In the genomic region with DNA sequence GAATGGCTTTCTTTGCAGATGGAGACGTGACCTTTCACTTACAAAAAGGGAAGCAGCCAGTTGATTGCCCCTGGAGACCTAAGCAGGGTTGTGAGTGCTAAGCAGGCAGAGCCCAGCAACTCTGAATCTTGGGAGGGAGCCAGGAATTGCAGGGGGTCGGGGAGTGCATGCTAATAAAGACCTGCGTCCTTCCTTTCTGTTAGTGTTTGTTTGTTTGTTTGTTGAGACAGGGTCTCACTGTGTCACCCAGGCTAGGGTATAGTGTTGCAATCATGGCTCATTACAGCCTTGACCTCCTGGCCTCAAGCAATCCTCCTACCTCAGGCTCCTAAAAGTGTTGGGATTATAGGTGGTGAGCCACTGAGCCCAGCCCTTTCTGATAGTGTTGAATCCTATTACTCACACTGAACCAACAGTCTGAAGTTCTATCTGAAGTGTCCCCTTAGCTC, we compare ENCODE assay signal across 14 cellular contexts.
A peak's percentile ranks its signal among the peaks of the same experiment; 100 is the strongest.
DNase-seq lines count a peak whose midpoint lies in the region; ATAC-seq and TF ChIP-seq lines count a peak whose summit lies in the region.
"Had no signal": no experiment of that assay in that cellular context is flagged by ENCODE, and none has a peak within 500 bp of the region (broad histone marks: within the 10 kb centered on the region; RNA-seq: fewer than 3 reads in every experiment).

No MANE protein-coding gene starts in this region.

- H3K4me3 ChIP-seq in BE2C (ENCODE audit: low read depth, low read length) (no peak overlapping the region), fibroblast of mammary gland (ENCODE audit: control insufficient read depth, low read depth, low read length) (no peak overlapping the region)

- no peaks in the 10 kb centered on the region for H3K36me3 ChIP-seq in BE2C

- peaks cover 26% of the 10 kb centered on the region for H3K4me1 ChIP-seq in BE2C
- H3K4me1 ChIP-seq: foreskin keratinocyte had no signal

- no peak for ATAC-seq in HG03520 (IDR thresholded peaks at IDR 0.05; ENCODE audit: unreplicated experiment)
- ATAC-seq in HG03457 (IDR thresholded peaks at IDR 0.05; ENCODE audit: unreplicated experiment), result no peak
- ATAC-seq in left ventricle myocardium superior, result no peak
- ATAC-seq: naive thymus-derived CD4-positive, alpha-beta T cell had no signal

- no peaks in the 10 kb centered on the region for H3K9me3 ChIP-seq in BE2C

- DNase-seq in BE2C (peak; percentile 63), HEK293T (ENCODE audit: extremely low spot score) (peak; percentile 64), OCI-M1 (lab: John Stamatoyannopoulos, UW) (peak; percentile 24), fibroblast of mammary gland (ENCODE audit: low read depth) (peak; percentile 2), KG1 (lab: John Stamatoyannopoulos, UW) (no peak), left ventricle myocardium superior (no peak)
- DNase-seq: activated CD4-positive, alpha-beta T cell treated with anti-CD3 and anti-CD28 coated beads for 48 hours; activated T-cell treated with anti-CD3 and anti-CD28 coated beads, Interleukin-2, amount 50 U/mL, for 24 hours; foreskin keratinocyte; naive thymus-derived CD4-positive, alpha-beta T cell; stimulated activated CD4-positive, alpha-beta T cell treated with anti-CD3 and anti-CD28 coated beads, Interleukin-4, amount 100 ng/mL, for 24 hours; stimulated activated naive CD4-positive, alpha-beta T cell treated with Interleukin-2 at 50 U/mL for 16 hours had no signal

- CTCF ChIA-PET in HEK293T (lab: Yijun Ruan, JAX), result interaction anchor here (0.7 kb wide), 1 partner anchor 73 kb away, joined by 4 read pairs; no protein-coding TSS in a partner anchor

- intact Hi-C loops in left ventricle myocardium superior (cut with micrococcal nuclease), result no loop called here

- H3K27me3 ChIP-seq in BE2C, result no peaks in the 10 kb centered on the region

- POLR2A ChIA-PET in HEK293T (lab: Yijun Ruan, JAX), result interaction anchor here (1.0 kb wide), 1 partner anchor 892 kb away, joined by 3 read pairs; a partner anchor contains a TSS

- TF ChIP-seq CTCF in BE2C (IDR thresholded peaks at IDR 0.05; ENCODE audit: low read depth, low read length) (no peak), fibroblast of mammary gland (conservative IDR thresholded peaks at IDR 0.05; ENCODE audit: control insufficient read depth, insufficient read depth, low read depth, low read length) (no peak)

TF ChIP-seq in HEK293T, 16 proteins besides CTCF, POLR2A, EP300 and RAD21:
- TF ChIP-seq NFRKB (IDR thresholded peaks at IDR 0.05), result no peak
- no peak for TF ChIP-seq HDGF (IDR thresholded peaks at IDR 0.05; ENCODE audit: borderline replicate concordance)
- TF ChIP-seq SP1 (IDR thresholded peaks at IDR 0.05), result no peak
- TF ChIP-seq FOXA1 (IDR thresholded peaks at IDR 0.05), result no peak
- TF ChIP-seq FOXM1 (IDR thresholded peaks at IDR 0.05; ENCODE audit: borderline replicate concordance), result no peak

Comparison
In these comparisons a context has a peak if more than half of its experiments do, and no peak if none do; other contexts are left out.
1. DNase-seq: peak in BE2C (single experiment), HEK293T (single experiment), OCI-M1 (single experiment) and fibroblast of mammary gland (single experiment); none in KG1 (single experiment) and left ventricle myocardium superior (single experiment).